8 cellular contexts compared by ENCODE assay signal in genomic region chr3:128068156-128068620, GRCh38. TPM values are rescaled to one million over a fixed set of nuclear protein-coding genes. Genes with fewer than 3 reads are reported as not detected.
DNase-seq lines count a peak whose midpoint lies in the region; ATAC-seq and TF ChIP-seq lines count a peak whose summit lies in the region.

No MANE protein-coding gene starts in this region.

- peak; percentile 60 for TF ChIP-seq CTCF in AG04449 (IDR thresholded peaks at IDR 0.05; ENCODE audit: insufficient read depth, low read length, missing control alignments)

- no peak for ATAC-seq in GM21367 (IDR thresholded peaks at IDR 0.05; ENCODE audit: unreplicated experiment)
- no peak for ATAC-seq in sciatic nerve

- CTCF ChIA-PET in AG04449 (lab: Yijun Ruan, JAX) = interaction anchor here (1.1 to 5.7 kb wide), 9 partner anchors 9 to 538 kb away, joined by 3 to 40 read pairs (median 5); no protein-coding TSS in a partner anchor

- DNase-seq in AG04449 (ENCODE audit: low read depth, low spot score) = no peak
- DNase-seq in EH (ENCODE audit: low read depth) = peak; percentile 61
- DNase-seq in NCI-H510A treated with DMSO at 0.1 percent for 48 hours (lab: John Stamatoyannopoulos, UW) = peak; percentile 20
- peak; percentile 61 for DNase-seq in astrocyte of the hippocampus (ENCODE audit: low read depth, low spot score)
- peak; percentile 79 for DNase-seq in left kidney (ENCODE audit: low read depth, low spot score)
- DNase-seq in sciatic nerve (ENCODE audit: low spot score) = no peak
- no peak for DNase-seq in NCI-H2107 (lab: John Stamatoyannopoulos, UW)

- H3K4me3 ChIP-seq in AG04449 (ENCODE audit: low read depth, low read length) = no peak overlapping the region

- POLR2A ChIA-PET in AG04449 (lab: Yijun Ruan, JAX) = no interaction called here

- intact Hi-C loops in sciatic nerve (cut with DNase I) = no loop called here

RNA-seq across cellular contexts. Expression of gene SEC61A1, which starts 16.0 kb away (rescaled TPM):
- 124 TPM for total RNA-seq in sciatic nerve

RNA-seq across cellular contexts. Expression of gene RUVBL1, which starts 55.4 kb away (rescaled TPM):
- 26.7 TPM for total RNA-seq in sciatic nerve

Comparison
In these comparisons a context has a peak if more than half of its experiments do, and no peak if none do; other contexts are left out.
1. DNase-seq: peak in EH (single experiment), NCI-H510A treated with DMSO at 0.1 percent for 48 hours (single experiment), astrocyte of the hippocampus (single experiment) and left kidney (single experiment); none in AG04449 (single experiment), sciatic nerve (single experiment) and NCI-H2107 (single experiment).